Comparison of ENCODE assay signal across 1 cellular context in genomic region chr7:103347507-103348267, GRCh38.
A peak's percentile ranks its signal among the peaks of the same experiment; 100 is the strongest.
TF ChIP-seq lines count a peak whose summit lies in the region.

PSMC2 (plus strand) TSS chr7:103347643; CDS start chr7:103347712, 69 bp downstream.

TF ChIP-seq in K562, 482 proteins besides CTCF, POLR2A, EP300 and RAD21 (continued from another document and continues in another):
- TF ChIP-seq CREB3 (tag; conservative IDR thresholded peaks at IDR 0.05; ENCODE audit: low read depth) (no peak), HES1 (IDR thresholded peaks at IDR 0.05; ENCODE audit: low read depth) (no peak), TEAD1 (CRISPR knock-in tag; IDR thresholded peaks at IDR 0.05) (peak in 1 of 2 experiments; percentile 59; a peak in 1 of 4 replicates), HOXB6 (CRISPR knock-in tag; IDR thresholded peaks at IDR 0.05; ENCODE audit: borderline replicate concordance) (no peak), MCM5 (IDR thresholded peaks at IDR 0.05; ENCODE audit: low read depth) (no peak), PRMT5 (CRISPR knock-in tag; IDR thresholded peaks at IDR 0.05) (no peak), DDX20 (tag; IDR thresholded peaks at IDR 0.05; ENCODE audit: low read depth) (no peak), ZNF143 (CRISPR knock-in tag; IDR thresholded peaks at IDR 0.05) (no peak), CEBPG (CRISPR knock-in tag; IDR thresholded peaks at IDR 0.05) (no peak), CEBPG (tag; conservative IDR thresholded peaks at IDR 0.05 in 1 of 2, IDR thresholded peaks at IDR 0.05 in 1 of 2) (no peak), FOXK2 (conservative IDR thresholded peaks at IDR 0.05 in 1 of 2, IDR thresholded peaks at IDR 0.05 in 1 of 2; ENCODE audit: low read depth in 2 of 2) (peak; percentile 80), CBX8 (IDR thresholded peaks at IDR 0.05; ENCODE audit: borderline replicate concordance, extremely low read depth, low read depth, low read length, poor library complexity, severe bottlenecking) (no peak), VEZF1 (CRISPR knock-in tag; IDR thresholded peaks at IDR 0.05) (peak; percentile 48; the same call in 1 of the 2 replicates), POLR2AphosphoS5 (IDR thresholded peaks at IDR 0.05; ENCODE audit: control insufficient read depth, insufficient read depth, low read depth, low read length) (peak; percentile 95), GTF2B (IDR thresholded peaks at IDR 0.05; ENCODE audit: extremely low read depth, insufficient read length) (no peak), FOXM1 (IDR thresholded peaks at IDR 0.05; ENCODE audit: low read depth) (no peak), FOXM1 (CRISPR knock-in tag; IDR thresholded peaks at IDR 0.05; ENCODE audit: low read depth) (no peak), E2F4 (CRISPR knock-in tag; IDR thresholded peaks at IDR 0.05; ENCODE audit: low read depth) (0 out of 2 replicates have a peak, but pooled peaks have one; percentile 48), PHB2 (IDR thresholded peaks at IDR 0.05; ENCODE audit: low read depth) (no peak), ZZZ3 (IDR thresholded peaks at IDR 0.05) (peak; percentile 88), ZNF766 (CRISPR knock-in tag; conservative IDR thresholded peaks at IDR 0.05) (0 out of 2 replicates have a peak, but pooled peaks have one; percentile 45), MIER1 (IDR thresholded peaks at IDR 0.05; ENCODE audit: low read depth) (no peak; the same call in 1 of the 2 replicates), YBX1 (IDR thresholded peaks at IDR 0.05) (no peak), GTF2F1 (IDR thresholded peaks at IDR 0.05; ENCODE audit: low read depth, low read length) (no peak), CHD7 (IDR thresholded peaks at IDR 0.05; ENCODE audit: low read depth, low read length) (no peak), LEF1 (IDR thresholded peaks at IDR 0.05) (0 out of 2 replicates have a peak, but pooled peaks have one; percentile 52), SUPT5H (IDR thresholded peaks at IDR 0.05) (peak; percentile 89), ZBTB9 (CRISPR knock-in tag; IDR thresholded peaks at IDR 0.05) (peak; percentile 43; the same call in 1 of the 2 replicates), NFRKB (IDR thresholded peaks at IDR 0.05; ENCODE audit: low read depth) (peak; percentile 84), HOMEZ (CRISPR knock-in tag; IDR thresholded peaks at IDR 0.05) (no peak), AFF1 (IDR thresholded peaks at IDR 0.05; ENCODE audit: low read depth in 1 of 2, partially characterized antibody in 2 of 2) (peak; percentile 45 to 59), ZNF717 (CRISPR knock-in tag; IDR thresholded peaks at IDR 0.05) (no peak), PTRF (tag; IDR thresholded peaks at IDR 0.05) (no peak)
